10 cellular contexts compared by ENCODE assay signal in the genomic region with DNA sequence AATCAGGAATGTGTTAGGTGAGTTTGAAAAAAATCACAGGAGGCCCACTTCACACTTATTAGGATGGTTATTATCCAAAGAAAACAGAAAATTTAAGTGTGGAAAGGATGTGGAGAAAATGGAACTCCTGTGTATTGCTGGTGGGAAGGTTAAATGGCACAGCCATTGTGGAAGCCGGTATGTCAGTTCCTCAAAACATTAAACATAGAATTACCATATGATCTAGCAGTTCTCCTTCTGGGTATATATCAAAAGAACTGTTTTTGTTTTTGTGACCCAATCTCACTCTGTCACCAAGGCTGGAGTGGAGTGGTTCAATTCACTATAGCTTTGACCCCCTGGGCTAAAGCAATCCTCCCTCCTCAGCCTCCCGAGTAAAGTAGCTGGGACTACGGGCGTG. TPM values are rescaled to one million over a fixed set of nuclear protein-coding genes. Genes with fewer than 3 reads are reported as not detected.
"Had no signal": no experiment of that assay in that cellular context is flagged by ENCODE, and none has a peak within 500 bp of the region (broad histone marks: within the 10 kb centered on the region; RNA-seq: fewer than 3 reads in every experiment).

No MANE protein-coding gene starts in this region.

- H3K27me3 ChIP-seq: tibial nerve had no signal

- H3K9me3 ChIP-seq: tibial nerve had no signal

- H3K27ac Mint-ChIP-seq: activated CD4-positive, alpha-beta memory T cell treated with anti-CD3 and anti-CD28 coated beads for 36 hours; T-helper 1 cell treated with Interleukin-12 subunit alpha and Interleukin-12 subunit beta and Interleukin-4 antibody, amounts not matched to agents 30 μg/mL and 1 μg/mL, for 36 hours had no signal

- H3K4me3 ChIP-seq: skin epidermis, tibial nerve had no signal

- FAIRE-seq: bronchial epithelial cell had no signal

- H3K9me3 Mint-ChIP-seq: activated CD4-positive, alpha-beta memory T cell treated with anti-CD3 and anti-CD28 coated beads for 36 hours; activated T-cell treated with anti-CD3 and anti-CD28 coated beads, Interleukin-2, amount 50 U/mL, for 4 hours; T-helper 1 cell treated with Interleukin-12 subunit alpha and Interleukin-12 subunit beta and Interleukin-4 antibody, amounts not matched to agents 30 μg/mL and 1 μg/mL, for 36 hours had no signal

- H3K4me3 Mint-ChIP-seq: activated CD4-positive, alpha-beta memory T cell treated with anti-CD3 and anti-CD28 coated beads for 36 hours; activated T-cell treated with anti-CD3 and anti-CD28 coated beads, Interleukin-2, amount 50 U/mL, for 4 hours; T-helper 1 cell treated with Interleukin-12 subunit alpha and Interleukin-12 subunit beta and Interleukin-4 antibody, amounts not matched to agents 30 μg/mL and 1 μg/mL, for 36 hours had no signal

- H3K27ac ChIP-seq: parathyroid adenoma, tibial nerve had no signal

- ATAC-seq: activated T-cell treated with anti-CD3 and anti-CD28 coated beads, Interleukin-2, amount 50 U/mL, for 4 hours; SK-N-SH treated with all-trans-retinoic acid at 6 μM for 48 hours had no signal

- DNase-seq: activated CD4-positive, alpha-beta memory T cell treated with anti-CD3 and anti-CD28 coated beads for 36 hours; activated T-cell treated with anti-CD3 and anti-CD28 coated beads, Interleukin-2, amount 50 U/mL, for 4 hours; effector CD8-positive, alpha-beta T cell had no signal

- H3K27me3 Mint-ChIP-seq: activated CD4-positive, alpha-beta memory T cell treated with anti-CD3 and anti-CD28 coated beads for 36 hours had no signal

RNA-seq across cellular contexts. Expression of a gene that starts 32.0 kb away (rescaled TPM):
- polyA plus RNA-seq: liver had no signal
